8 cellular contexts compared by ENCODE assay signal in genomic region chr3:86774082-86774691, GRCh38.
DNase-seq lines count a peak whose midpoint lies in the region; ATAC-seq and TF ChIP-seq lines count a peak whose summit lies in the region.

No MANE protein-coding gene starts in this region.

- H3K4me1 Mint-ChIP-seq in progenitor cell of endocrine pancreas (ENCODE audit: low read depth), result no peaks in the 10 kb centered on the region

- 33% methylated on average over 3 of the region's 3 CpGs for WGBS in right cardiac atrium

- H3K4me3 Mint-ChIP-seq in progenitor cell of endocrine pancreas (ENCODE audit: low read depth), result no peak overlapping the region

- no peaks in the 10 kb centered on the region for H3K9me3 Mint-ChIP-seq in progenitor cell of endocrine pancreas (ENCODE audit: low read depth)

- intact Hi-C loops in right cardiac atrium (cut with DNase I), result loop anchor here in 3 of 4 donors (5.0 to 10.0 kb wide), 2 partner anchors 391 to 393 kb away; no protein-coding TSS in a partner anchor

- H3K27me3 Mint-ChIP-seq in progenitor cell of endocrine pancreas, result no peaks in the 10 kb centered on the region

- DNase-seq in right atrium auricular region (ENCODE audit: low spot score) (no peak), right cardiac atrium (no peak), NCI-H69 (lab: John Stamatoyannopoulos, UW) (peak; percentile 59), choroid plexus epithelial cell (ENCODE audit: low read depth) (peak; percentile 72), progenitor cell of endocrine pancreas (ENCODE audit: low spot score, unreplicated experiment) (no peak), T-helper 9 cell (no peak)
- no peak for DNase-seq in activated CD4-positive, alpha-beta T cell treated with anti-CD3 and anti-CD28 coated beads, Interleukin-2, amount 50 U/mL, for 1 hour
- DNase-seq in activated CD4-positive, alpha-beta T cell treated with anti-CD3 and anti-CD28 coated beads, Interleukin-2, amount 50 U/mL, for 48 hours, result no peak

- H3K4me3 ChIP-seq in right atrium auricular region, result no peak overlapping the region
- H3K4me3 ChIP-seq in right cardiac atrium (ENCODE audit: low read length), result no peak overlapping the region
- H3K4me3 ChIP-seq in choroid plexus epithelial cell (ENCODE audit: low read depth, low read length), result no peak overlapping the region

- H3K9me3 ChIP-seq in right atrium auricular region (no peaks in the 10 kb centered on the region), right cardiac atrium (ENCODE audit: control insufficient read depth, low read length) (no peaks in the 10 kb centered on the region)

- no peaks in the 10 kb centered on the region for H3K4me1 ChIP-seq in right atrium auricular region
- no peaks in the 10 kb centered on the region for H3K4me1 ChIP-seq in right cardiac atrium (ENCODE audit: control insufficient read depth, insufficient read depth, low read length)

- H3K36me3 ChIP-seq in right atrium auricular region, result no peaks in the 10 kb centered on the region

- no peaks in the 10 kb centered on the region for H3K36me3 Mint-ChIP-seq in progenitor cell of endocrine pancreas (ENCODE audit: insufficient read depth)

- ATAC-seq in right cardiac atrium, result no peak

- TF ChIP-seq CTCF in right atrium auricular region (IDR thresholded peaks at IDR 0.05), result peak; percentile 14 to 66
- TF ChIP-seq CTCF in choroid plexus epithelial cell (conservative IDR thresholded peaks at IDR 0.05; ENCODE audit: low read depth, low read length), result peak; percentile 52
- TF ChIP-seq CTCF in progenitor cell of endocrine pancreas (IDR thresholded peaks at IDR 0.05; ENCODE audit: unreplicated experiment), result peak; percentile 79

- H3K27ac Mint-ChIP-seq in progenitor cell of endocrine pancreas, result no peak overlapping the region

- H3K27me3 ChIP-seq in right atrium auricular region, result no peaks in the 10 kb centered on the region
- H3K27me3 ChIP-seq in right cardiac atrium (ENCODE audit: control insufficient read depth, insufficient read depth), result no peaks in the 10 kb centered on the region

- H3K27ac ChIP-seq in right atrium auricular region (no peak overlapping the region), right cardiac atrium (ENCODE audit: low read length) (no peak overlapping the region)

Comparison
In these comparisons a context has a peak if more than half of its experiments do, and no peak if none do; other contexts are left out.
1. DNase-seq: peak in NCI-H69 (single experiment) and choroid plexus epithelial cell (single experiment); none in right atrium auricular region (single experiment), right cardiac atrium (0 of 3), progenitor cell of endocrine pancreas (single experiment), activated CD4-positive, alpha-beta T cell treated with anti-CD3 and anti-CD28 coated beads, Interleukin-2, amount 50 U/mL, for 1 hour (single experiment), T-helper 9 cell (single experiment) and activated CD4-positive, alpha-beta T cell treated with anti-CD3 and anti-CD28 coated beads, Interleukin-2, amount 50 U/mL, for 48 hours (0 of 2).
2. Peak in every context shown above with its lines, with median percentiles within 50 percentile points of each other: CTCF ChIP-seq.